Comparison of ENCODE assay signal across 18 cellular contexts in genomic region chr1:81703736-81704463, GRCh38.
DNase-seq lines count a peak whose midpoint lies in the region; ATAC-seq and TF ChIP-seq lines count a peak whose summit lies in the region.
"Had no signal": no experiment of that assay in that cellular context is flagged by ENCODE, and none has a peak within 500 bp of the region (broad histone marks: within the 10 kb centered on the region; RNA-seq: fewer than 3 reads in every experiment).

No MANE protein-coding gene starts in this region.

- DNase-seq in GM03348 (ENCODE audit: low spot score) (peak; percentile 11), WTC11 (ENCODE audit: low spot score) (no peak), fibroblast of villous mesenchyme (ENCODE audit: low read depth) (peak; percentile 77), renal cortical epithelial cell (ENCODE audit: low read depth) (peak; percentile 65), NCI-H1092 (lab: John Stamatoyannopoulos, UW) (no peak), NCI-H526 (lab: John Stamatoyannopoulos, UW) (no peak), pons (ENCODE audit: low spot score) (no peak)
- DNase-seq: CD4-positive, CD25-positive, alpha-beta regulatory T cell; foreskin melanocyte; H7; immature natural killer cell; NCI-H2107; NK-92 treated with Interleukin-12 subunit alpha and Interleukin-12 subunit beta, amount 100 ng/mL, for 24 hours; retina; stimulated activated CD4-positive, alpha-beta T cell treated with anti-CD3 and anti-CD28 coated beads, Interleukin-2, amount 100 ng/mL, for 48 hours; uterus had no signal

- TF ChIP-seq CTCF in WTC11 (IDR thresholded peaks at IDR 0.05) (no peak), fibroblast of villous mesenchyme (IDR thresholded peaks at IDR 0.05; ENCODE audit: insufficient read depth, low read depth, low read length) (no peak)

- H3K4me3 Mint-ChIP-seq in WTC11, result no peak overlapping the region
- H3K4me3 Mint-ChIP-seq: CD4-positive, CD25-positive, alpha-beta regulatory T cell; immature natural killer cell had no signal

- 0 out of 2 replicates have a peak overlapping the region, but pooled peaks have one; percentile 22 for H3K27ac Mint-ChIP-seq in WTC11
- H3K27ac Mint-ChIP-seq: CD4-positive, CD25-positive, alpha-beta regulatory T cell; immature natural killer cell had no signal

- no peak overlapping the region for H3K4me3 ChIP-seq in fibroblast of villous mesenchyme (ENCODE audit: low read depth, low read length)
- H3K4me3 ChIP-seq: coronary artery, uterus had no signal

- ATAC-seq in WTC11 (peak; percentile 67), GM18867 (IDR thresholded peaks at IDR 0.05; ENCODE audit: unreplicated experiment) (no peak)

- H3K27me3 Mint-ChIP-seq in WTC11 (ENCODE audit: low read depth), result no peaks in the 10 kb centered on the region
- H3K27me3 Mint-ChIP-seq: CD4-positive, CD25-positive, alpha-beta regulatory T cell had no signal

- POLR2A ChIA-PET in WTC11 (lab: Charles Lee), result interaction anchor here (0.5 to 0.6 kb wide), 2 partner anchors 11 to 514 kb away, joined by 3 to 4 read pairs; no protein-coding TSS in a partner anchor

- no peaks in the 10 kb centered on the region for H3K36me3 Mint-ChIP-seq in WTC11
- H3K36me3 Mint-ChIP-seq: CD4-positive, CD25-positive, alpha-beta regulatory T cell had no signal

- H3K9me3 Mint-ChIP-seq in WTC11, result no peaks in the 10 kb centered on the region

- CTCF ChIA-PET in WTC11 (lab: Charles Lee), result no interaction called here

- H3K4me1 Mint-ChIP-seq in WTC11, result peaks cover 50% of the 10 kb centered on the region
- H3K4me1 Mint-ChIP-seq: CD4-positive, CD25-positive, alpha-beta regulatory T cell; immature natural killer cell had no signal

TF ChIP-seq in WTC11, 78 proteins besides CTCF, POLR2A, EP300 and RAD21:
- TF ChIP-seq ATF1 (CRISPR knock-in tag; IDR thresholded peaks at IDR 0.05) (no peak), ZSCAN18 (CRISPR knock-in tag; IDR thresholded peaks at IDR 0.05) (no peak), MYBL2 (CRISPR knock-in tag; IDR thresholded peaks at IDR 0.05) (no peak), ZNF425 (CRISPR knock-in tag; conservative IDR thresholded peaks at IDR 0.05) (no peak), ZBTB21 (CRISPR knock-in tag; IDR thresholded peaks at IDR 0.05; ENCODE audit: borderline replicate concordance) (no peak), PRDM15 (CRISPR knock-in tag; IDR thresholded peaks at IDR 0.05) (no peak), AFF4 (CRISPR knock-in tag; IDR thresholded peaks at IDR 0.05; ENCODE audit: borderline replicate concordance) (no peak), ELF4 (CRISPR knock-in tag; IDR thresholded peaks at IDR 0.05; ENCODE audit: low read depth) (no peak)

Comparison
In these comparisons a context has a peak if more than half of its experiments do, and no peak if none do; other contexts are left out.
1. DNase-seq: peak in GM03348 (single experiment), fibroblast of villous mesenchyme (single experiment) and renal cortical epithelial cell (single experiment); none in WTC11 (single experiment), NCI-H1092 (single experiment), NCI-H526 (0 of 2) and pons (single experiment).